31 cellular contexts compared by ENCODE assay signal in the genomic region with DNA sequence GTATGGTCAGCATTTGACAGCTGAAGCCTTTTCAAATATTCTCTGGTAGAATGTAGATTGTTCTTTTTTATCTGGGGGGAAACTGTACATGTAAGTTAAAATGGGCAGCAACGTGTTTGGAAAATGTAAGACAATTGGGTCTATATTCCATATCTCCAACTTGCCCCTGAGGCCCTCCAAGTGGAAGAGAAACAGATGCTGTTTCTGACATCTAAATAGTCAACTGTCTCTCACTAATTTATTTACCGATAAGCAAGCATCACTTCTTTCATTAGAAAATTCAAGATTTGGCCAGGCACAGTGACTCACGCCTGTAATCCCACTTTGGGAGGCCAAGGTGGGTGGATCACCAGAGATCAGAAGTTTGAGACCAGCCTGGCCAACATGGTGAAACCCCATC.
"Had no signal": no experiment of that assay in that cellular context is flagged by ENCODE, and none has a peak within 500 bp of the region (broad histone marks: within the 10 kb centered on the region; RNA-seq: fewer than 3 reads in every experiment).

No MANE protein-coding gene starts in this region.

- H3K27ac ChIP-seq: adrenal gland, ascending aorta, cardiac muscle cell, VCaP had no signal

- H3K36me3 ChIP-seq: adrenal gland, ascending aorta, cardiac muscle cell had no signal

- ATAC-seq: activated CD8-positive, alpha-beta T cell treated with anti-CD3 and anti-CD28 coated beads for 36 hours; activated naive CD4-positive, alpha-beta T cell treated with anti-CD3 and anti-CD28 coated beads, Interleukin-2, amount 50 U/mL, for 72 hours; activated T-cell treated with anti-CD3 and anti-CD28 coated beads, Interleukin-2, amount 50 U/mL, for 4 hours; activated T-cell treated with anti-CD3 and anti-CD28 coated beads, Interleukin-2, amount 50 U/mL, for 72 hours; activated T-helper 17 cell treated with anti-CD3 and anti-CD28 coated beads, Interleukin-2, amount 50 U/mL, for 72 hours had no signal

- DNase-seq: activated B cell treated with CpG ODN at 0.5 μM for 24 hours; activated CD4-positive, alpha-beta memory T cell treated with anti-CD3 and anti-CD28 coated beads for 36 hours; activated CD4-positive, alpha-beta T cell treated with anti-CD3 and anti-CD28 coated beads for 4 hours; activated CD4-positive, alpha-beta T cell treated with anti-CD3 and anti-CD28 coated beads, Interleukin-2, amount 10 ng/mL, durations not matched to agents 24 days and 14 days; activated CD4-positive, alpha-beta T cell treated with anti-CD3 and anti-CD28 coated beads, Interleukin-2, amount 50 U/mL, for 1 hour; activated CD4-positive, alpha-beta T cell treated with anti-CD3 and anti-CD28 coated beads, Interleukin-2, amount 50 U/mL, for 4 hours; activated CD4-positive, CD25-positive, alpha-beta regulatory T cell treated with anti-CD3 and anti-CD28 coated beads, Interleukin-2, amount 50 U/mL, for 72 hours; activated CD8-positive, alpha-beta memory T cell treated with anti-CD3 and anti-CD28 coated beads, Interleukin-2, amount 50 U/mL, for 4 hours; activated CD8-positive, alpha-beta T cell treated with anti-CD3 and anti-CD28 coated beads for 36 hours; activated effector memory CD4-positive, alpha-beta T cell treated with anti-CD3 and anti-CD28 coated beads, Interleukin-2, amount 50 U/mL, for 16 hours; activated gamma-delta T cell treated with Interleukin-2 at 50 U/mL for 16 hours; activated naive CD4-positive, alpha-beta T cell; activated naive CD4-positive, alpha-beta T cell treated with anti-CD3 and anti-CD28 coated beads for 36 hours; activated naive CD4-positive, alpha-beta T cell treated with anti-CD3 and anti-CD28 coated beads, Interleukin-2, amount 50 U/mL, for 16 hours; activated naive CD8-positive, alpha-beta T cell treated with anti-CD3 and anti-CD28 coated beads for 36 hours; activated T-cell treated with anti-CD3 and anti-CD28 coated beads for 4 hours; activated T-cell treated with anti-CD3 and anti-CD28 coated beads, Interleukin-2, amount 50 U/mL, for 1 hour; activated T-cell treated with anti-CD3 and anti-CD28 coated beads, Interleukin-2, amount 50 U/mL, for 4 hours; activated T-cell treated with anti-CD3 and anti-CD28 coated beads, Interleukin-2, amount 50 U/mL, for 72 hours; adrenal gland; amygdala; anterior cingulate cortex; central memory CD4-positive, alpha-beta T cell; T-helper 1 cell; T-helper 2 cell; T-helper 9 cell had no signal

- H3K4me3 ChIP-seq: adrenal gland, ascending aorta, cardiac muscle cell had no signal

- H3K27me3 ChIP-seq: adrenal gland, ascending aorta, cardiac muscle cell had no signal

- H3K4me1 ChIP-seq: adrenal gland, ascending aorta had no signal

- H3K9me3 ChIP-seq: adrenal gland, ascending aorta had no signal
